ENCODE assay signal across 16 cellular contexts in the genomic region with DNA sequence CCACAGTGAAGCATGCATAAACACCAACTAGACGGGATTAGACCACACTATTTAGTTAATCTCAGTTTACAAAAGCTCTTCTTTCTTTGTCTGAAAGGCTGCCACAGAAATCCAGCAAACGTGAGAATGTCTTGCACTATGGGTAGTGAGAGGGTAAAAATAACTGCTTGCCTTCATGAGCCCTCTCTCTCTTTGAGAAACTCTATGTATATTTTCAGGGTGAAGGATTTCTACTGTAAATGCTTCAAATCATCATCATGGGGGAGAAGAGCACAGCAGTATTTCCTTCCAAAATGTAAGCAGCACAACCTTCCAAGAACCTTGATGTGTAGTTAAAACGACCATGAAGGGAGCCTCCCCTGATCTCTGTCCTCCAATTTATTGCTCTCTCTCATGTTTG.
DNase-seq lines count a peak whose midpoint lies in the region; ATAC-seq and TF ChIP-seq lines count a peak whose summit lies in the region.
"Had no signal": no experiment of that assay in that cellular context is flagged by ENCODE, and none has a peak within 500 bp of the region (broad histone marks: within the 10 kb centered on the region; RNA-seq: fewer than 3 reads in every experiment).

No MANE protein-coding gene starts in this region.

- DNase-seq in NCI-H1092 treated with DMSO at 0.1 percent for 48 hours (lab: John Stamatoyannopoulos, UW): peak; percentile 65
- DNase-seq in NCI-H1092 (lab: John Stamatoyannopoulos, UW): no peak
- DNase-seq in NCI-H2029 (lab: John Stamatoyannopoulos, UW): peak; percentile 90
- DNase-seq in NCI-H82 treated with DMSO at 0.1 percent for 48 hours (lab: John Stamatoyannopoulos, UW; ENCODE audit: unreplicated experiment): peak; percentile 26
- no peak for DNase-seq in nephron progenitor cell
- DNase-seq in C1 segment of cervical spinal cord (lab: John Stamatoyannopoulos, UW): no peak
- no peak for DNase-seq in NCI-H2227 treated with DMSO at 0.1 percent for 48 hours (lab: John Stamatoyannopoulos, UW)
- DNase-seq: 8988T, DMS79, NCI-H1048, NCI-H187 treated with DMSO at 0.1 percent for 48 hours, T-helper 1 cell had no signal

- H3K9me3 Mint-ChIP-seq in nephron progenitor cell: peaks cover 29% of the 10 kb centered on the region

- TF ChIP-seq CTCF in nephron progenitor cell (IDR thresholded peaks at IDR 0.05): no peak

- H3K36me3 Mint-ChIP-seq in nephron progenitor cell (ENCODE audit: low read depth): peaks cover 43% of the 10 kb centered on the region

- peak overlapping the region; percentile 6 for H3K4me3 Mint-ChIP-seq in nephron progenitor cell

- ATAC-seq in GM21447 (IDR thresholded peaks at IDR 0.05; ENCODE audit: unreplicated experiment): no peak
- ATAC-seq: GM12878, Panc1, Right ventricle myocardium inferior had no signal

- H3K27me3 Mint-ChIP-seq in nephron progenitor cell (ENCODE audit: low read depth, poor library complexity): no peaks in the 10 kb centered on the region

- H3K27ac Mint-ChIP-seq in nephron progenitor cell: peak overlapping the region; percentile 99

- H3K4me1 Mint-ChIP-seq in nephron progenitor cell: peaks cover 54% of the 10 kb centered on the region

Comparison
In these comparisons a context has a peak if more than half of its experiments do, and no peak if none do; other contexts are left out.
1. DNase-seq: peak in NCI-H1092 treated with DMSO at 0.1 percent for 48 hours (single experiment), NCI-H2029 (single experiment) and NCI-H82 treated with DMSO at 0.1 percent for 48 hours (single experiment); none in NCI-H1092 (single experiment), nephron progenitor cell (single experiment), C1 segment of cervical spinal cord (0 of 14) and NCI-H2227 treated with DMSO at 0.1 percent for 48 hours (single experiment).